Comparison of ENCODE assay signal across 8 cellular contexts in genomic region chr16:53085539-53086450, GRCh38. TPM values are rescaled to one million over a fixed set of nuclear protein-coding genes. Genes with fewer than 3 reads are reported as not detected.
DNase-seq lines count a peak whose midpoint lies in the region; ATAC-seq and TF ChIP-seq lines count a peak whose summit lies in the region.

No MANE protein-coding gene starts in this region.

- H3K4me3 ChIP-seq in HFF-Myc (replicated peaks; ENCODE audit: low read depth, low read length) (peak overlapping the region; percentile 12), left ventricle myocardium inferior (no peak overlapping the region), skin epidermis (no peak overlapping the region)

- no peaks in the 10 kb centered on the region for H3K9me3 ChIP-seq in left ventricle myocardium inferior (replicated peaks)

- TF ChIP-seq CTCF in HFF-Myc (IDR thresholded peaks at IDR 0.05; ENCODE audit: low read depth, low read length, missing control alignments) (no peak), left ventricle myocardium inferior (IDR thresholded peaks at IDR 0.05; ENCODE audit: borderline replicate concordance) (no peak)

- peaks cover 90% of the 10 kb centered on the region for H3K4me1 ChIP-seq in left ventricle myocardium inferior

- H3K27ac ChIP-seq in left ventricle myocardium inferior (replicated peaks) (peak overlapping the region; percentile 94), skin epidermis (peak overlapping the region in 20 of 21 experiments; percentile 65 to 91 (median 80))

- ATAC-seq in GM19351 (IDR thresholded peaks at IDR 0.05; ENCODE audit: unreplicated experiment) (no peak), GM18861 (IDR thresholded peaks at IDR 0.05; ENCODE audit: unreplicated experiment) (no peak)

- intact Hi-C loops in left ventricle myocardium inferior (cut with micrococcal nuclease): no loop called here

- H3K36me3 ChIP-seq in left ventricle myocardium inferior: no peaks in the 10 kb centered on the region

- no peaks in the 10 kb centered on the region for H3K27me3 ChIP-seq in left ventricle myocardium inferior (ENCODE audit: low read depth)

- DNase-seq in HFF-Myc (ENCODE audit: extremely low read depth, low read depth) (peak; percentile 87), amniotic epithelial cell (ENCODE audit: low read depth) (peak; percentile 62), left ventricle myocardium inferior (no peak)
- DNase-seq in activated CD4-positive, alpha-beta T cell treated with anti-CD3 and anti-CD28 coated beads, Interleukin-2, amount 50 U/mL, for 1 hour: no peak
- DNase-seq in activated CD4-positive, alpha-beta T cell treated with anti-CD3 and anti-CD28 coated beads, Interleukin-2, amount 50 U/mL, for 48 hours: no peak

RNA-seq across cellular contexts. Expression of gene CHD9, which starts 31.0 kb away (rescaled TPM):
- total RNA-seq in left ventricle myocardium inferior: 38.9 TPM

RNA-seq across cellular contexts. Expression of gene CHD9NB, which starts 33.1 kb away (rescaled TPM):
- 0.77 TPM for total RNA-seq in left ventricle myocardium inferior

Comparison
In these comparisons a context has a peak if more than half of its experiments do, and no peak if none do; other contexts are left out.
1. DNase-seq: peak in HFF-Myc (single experiment) and amniotic epithelial cell (single experiment); none in left ventricle myocardium inferior (single experiment), activated CD4-positive, alpha-beta T cell treated with anti-CD3 and anti-CD28 coated beads, Interleukin-2, amount 50 U/mL, for 1 hour (single experiment) and activated CD4-positive, alpha-beta T cell treated with anti-CD3 and anti-CD28 coated beads, Interleukin-2, amount 50 U/mL, for 48 hours (0 of 2).